Comparison of ENCODE assay signal across 9 cellular contexts in the genomic region with DNA sequence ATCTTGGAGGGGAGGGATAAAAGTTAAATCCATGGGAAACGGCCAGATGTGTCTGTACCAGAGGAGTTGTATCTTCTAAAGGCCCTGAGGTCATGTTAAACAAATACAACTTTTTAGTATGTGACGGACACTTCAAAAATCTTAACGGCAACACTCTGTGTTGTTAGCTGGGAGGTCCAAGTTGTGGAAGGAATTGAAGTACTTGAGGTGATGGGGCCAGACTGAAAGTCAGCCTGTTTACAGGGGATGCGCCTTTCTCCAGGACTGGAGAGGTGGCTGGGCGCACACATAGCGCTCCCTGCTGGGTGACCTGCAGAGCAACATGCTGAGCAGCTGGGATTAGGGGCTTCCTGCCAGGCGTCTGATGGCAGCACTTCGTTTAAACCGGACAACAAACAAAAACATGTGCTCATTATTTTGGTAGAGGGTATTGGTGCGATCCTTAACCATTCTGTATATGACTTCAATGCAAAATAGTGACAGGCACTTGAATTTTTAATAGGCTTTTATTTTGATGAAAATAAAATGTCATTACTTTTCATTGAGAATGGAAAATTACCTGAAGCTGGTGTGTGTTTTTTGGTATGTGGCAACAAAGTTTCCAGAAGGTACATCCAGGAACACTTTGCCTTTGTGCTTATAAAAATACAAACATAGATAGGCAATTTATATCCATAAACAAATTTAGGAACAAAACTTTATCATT.
DNase-seq lines count a peak whose midpoint lies in the region; ATAC-seq and TF ChIP-seq lines count a peak whose summit lies in the region.
"Had no signal": no experiment of that assay in that cellular context is flagged by ENCODE, and none has a peak within 500 bp of the region (broad histone marks: within the 10 kb centered on the region; RNA-seq: fewer than 3 reads in every experiment).

No MANE protein-coding gene starts in this region.

- H3K4me1 ChIP-seq in cardiac muscle cell (ENCODE audit: low read depth) (peaks cover 15% of the 10 kb centered on the region), trophoblast cell (ENCODE audit: control insufficient read depth in 1 of 2, insufficient read depth in 2 of 2, low read length in 2 of 2) (peaks cover 0 to 3% of the 10 kb centered on the region in 2 experiments)

- H4K8ac ChIP-seq in trophoblast cell (ENCODE audit: low read depth, low read length), result no peak overlapping the region

- H3K9me3 ChIP-seq in cardiac muscle cell (ENCODE audit: low read depth), result no peaks in the 10 kb centered on the region
- H3K9me3 ChIP-seq in trophoblast cell (ENCODE audit: insufficient read depth, low read depth, low read length), result no peaks in the 10 kb centered on the region

- H3K9me3 Mint-ChIP-seq in activated naive CD4-positive, alpha-beta T cell treated with anti-CD3 and anti-CD28 coated beads, Interleukin-2, amount 10 ng/mL, durations not matched to agents 7 days and 5 days, result no peaks in the 10 kb centered on the region

- H2AK5ac ChIP-seq in trophoblast cell (ENCODE audit: low read length), result no peak overlapping the region

- peaks cover 38% of the 10 kb centered on the region for H3K4me1 Mint-ChIP-seq in activated naive CD4-positive, alpha-beta T cell treated with anti-CD3 and anti-CD28 coated beads, Interleukin-2, amount 10 ng/mL, durations not matched to agents 7 days and 5 days

- no peak overlapping the region for H3K27ac ChIP-seq in cardiac muscle cell
- no peak overlapping the region for H3K27ac ChIP-seq in trophoblast cell (ENCODE audit: low read depth, low read length)
- H3K27ac ChIP-seq: SK-N-MC had no signal

- no peak overlapping the region for H3K27ac Mint-ChIP-seq in activated naive CD4-positive, alpha-beta T cell treated with anti-CD3 and anti-CD28 coated beads, Interleukin-2, amount 10 ng/mL, durations not matched to agents 7 days and 5 days

- H2BK5ac ChIP-seq in trophoblast cell (ENCODE audit: low read depth, low read length, poor library complexity), result no peak overlapping the region

- H3K4me2 ChIP-seq in trophoblast cell (ENCODE audit: low read length), result no peak overlapping the region

- no peak overlapping the region for H4K91ac ChIP-seq in trophoblast cell (ENCODE audit: low read depth, low read length)

- H3K9ac ChIP-seq in trophoblast cell (ENCODE audit: low read length), result no peak overlapping the region

- H3K27me3 ChIP-seq in cardiac muscle cell (no peaks in the 10 kb centered on the region), trophoblast cell (ENCODE audit: insufficient read depth, low read length) (no peaks in the 10 kb centered on the region)

- no peak overlapping the region for H2BK120ac ChIP-seq in trophoblast cell (ENCODE audit: insufficient read depth, low read length, poor library complexity)

- H3K14ac ChIP-seq in trophoblast cell (ENCODE audit: low read length), result no peak overlapping the region

- H3K23ac ChIP-seq in trophoblast cell (ENCODE audit: low read length), result no peak overlapping the region

- no peak overlapping the region for H2BK12ac ChIP-seq in trophoblast cell (ENCODE audit: low read length)

- no peaks in the 10 kb centered on the region for H3K27me3 Mint-ChIP-seq in activated naive CD4-positive, alpha-beta T cell treated with anti-CD3 and anti-CD28 coated beads, Interleukin-2, amount 10 ng/mL, durations not matched to agents 7 days and 5 days

- no peak overlapping the region for H3K18ac ChIP-seq in trophoblast cell (ENCODE audit: low read length)

- peaks cover 2% of the 10 kb centered on the region for H3K79me1 ChIP-seq in trophoblast cell (ENCODE audit: low read length)

- no peaks in the 10 kb centered on the region for H3K79me2 ChIP-seq in trophoblast cell (ENCODE audit: control insufficient read depth, insufficient read depth, low read length, poor library complexity)

- WGBS in trophoblast cell (ENCODE audit: extremely low coverage, insufficient coverage, insufficient read length), result no CpG with 5 or more reads among the region's 10 CpGs

- DNase-seq in AG10803 (ENCODE audit: low read depth), result peak; percentile 78
- peak; percentile 70 for DNase-seq in GM13977 (ENCODE audit: low spot score)
- peak; percentile 20 for DNase-seq in NCI-H510A (lab: John Stamatoyannopoulos, UW)
- DNase-seq in activated naive CD4-positive, alpha-beta T cell treated with anti-CD3 and anti-CD28 coated beads, Interleukin-2, amount 10 ng/mL, durations not matched to agents 7 days and 5 days, result peak; percentile 60
- peak; percentile 90 to 91 for DNase-seq in cardiac muscle cell (ENCODE audit: low read depth in 1 of 2, low spot score in 1 of 2)
- DNase-seq in trophoblast cell, result peak; percentile 54 to 72

- in situ Hi-C loops in GM13977 (cut with MboI; ENCODE audit: low pct_unique_long_range_greater_than_20kb, low sequenced_read_pairs, unreplicated experiment), result no loop called here

- TF ChIP-seq CTCF in AG10803 (conservative IDR thresholded peaks at IDR 0.05; ENCODE audit: low read length), result peak; percentile 93
- peak; percentile 93 for TF ChIP-seq CTCF in GM13977 (IDR thresholded peaks at IDR 0.05; ENCODE audit: extremely low read depth, insufficient read depth, missing control alignments)
- TF ChIP-seq CTCF in cardiac muscle cell (IDR thresholded peaks at IDR 0.05; ENCODE audit: low read depth, low read length), result peak; percentile 98

- H3K4ac ChIP-seq in trophoblast cell (ENCODE audit: low read depth, low read length), result no peak overlapping the region

- H4K12ac ChIP-seq in trophoblast cell (ENCODE audit: low read depth, low read length), result no peak overlapping the region

- ATAC-seq in HG02885 (IDR thresholded peaks at IDR 0.05; ENCODE audit: poor library complexity, unreplicated experiment), result peak; percentile 96
- no peak for ATAC-seq in HG02970 (IDR thresholded peaks at IDR 0.05; ENCODE audit: low FRiP score, unreplicated experiment)

- H3K36me3 ChIP-seq in cardiac muscle cell (peaks cover 17% of the 10 kb centered on the region), trophoblast cell (ENCODE audit: control insufficient read depth in 1 of 2, insufficient read depth in 2 of 2, low read length in 2 of 2) (peaks cover 10 to 21% of the 10 kb centered on the region in 2 experiments)

- H3K4me3 Mint-ChIP-seq in activated naive CD4-positive, alpha-beta T cell treated with anti-CD3 and anti-CD28 coated beads, Interleukin-2, amount 10 ng/mL, durations not matched to agents 7 days and 5 days, result no peak overlapping the region

- CTCF ChIA-PET in activated naive CD4-positive, alpha-beta T cell treated with anti-CD3 and anti-CD28 coated beads, Interleukin-2, amount 10 ng/mL, durations not matched to agents 7 days and 5 days (lab: Charles Lee), result interaction anchor here (0.8 to 8.1 kb wide), 9 partner anchors 9 to 452 kb away, joined by 3 to 52 read pairs (median 4); no protein-coding TSS in a partner anchor

- H3K36me3 Mint-ChIP-seq in activated naive CD4-positive, alpha-beta T cell treated with anti-CD3 and anti-CD28 coated beads, Interleukin-2, amount 10 ng/mL, durations not matched to agents 7 days and 5 days, result peaks cover 46% of the 10 kb centered on the region

- H3K4me3 ChIP-seq in AG10803 (ENCODE audit: low read length), result no peak overlapping the region
- no peak overlapping the region for H3K4me3 ChIP-seq in cardiac muscle cell
- H3K4me3 ChIP-seq in trophoblast cell (ENCODE audit: low read depth, low read length), result no peak overlapping the region
- H3K4me3 ChIP-seq: SK-N-MC had no signal

- no peak overlapping the region for H2AFZ ChIP-seq in trophoblast cell (ENCODE audit: insufficient read depth, low read length, poor library complexity)

Comparison
In these comparisons a context has a peak if more than half of its experiments do, and no peak if none do; other contexts are left out.
1. DNase-seq: peak in every context shown above with its lines; median percentile 90 in cardiac muscle cell; 78 in AG10803; 70 in GM13977; 63 in trophoblast cell; 60 in activated naive CD4-positive, alpha-beta T cell treated with anti-CD3 and anti-CD28 coated beads, Interleukin-2, amount 10 ng/mL, durations not matched to agents 7 days and 5 days; 20 in NCI-H510A.